In genomic region chr10:63434866-63435854, GRCh38 we compare ENCODE assay signal across 17 cellular contexts. TPM values are rescaled to one million over a fixed set of nuclear protein-coding genes. Genes with fewer than 3 reads are reported as not detected.
DNase-seq lines count a peak whose midpoint lies in the region; ATAC-seq and TF ChIP-seq lines count a peak whose summit lies in the region.
"Had no signal": no experiment of that assay in that cellular context is flagged by ENCODE, and none has a peak within 500 bp of the region (broad histone marks: within the 10 kb centered on the region; RNA-seq: fewer than 3 reads in every experiment).

No MANE protein-coding gene starts in this region.

- POLR2A ChIA-PET in activated CD4-positive, alpha-beta memory T cell treated with anti-CD3 and anti-CD28 coated beads, Interleukin-2, amount 10 ng/mL, durations not matched to agents 7 days and 5 days (lab: Charles Lee), result no interaction called here

- H3K27ac ChIP-seq in ACC112 (ENCODE audit: low read depth, low read length) (peak overlapping the region; percentile 13; the same call in 1 of the 2 replicates), GM23338 (ENCODE audit: low read depth) (peak overlapping the region; percentile 3; the same call in 1 of the 2 replicates), testis (no peak overlapping the region)
- H3K27ac ChIP-seq: brain microvascular endothelial cell had no signal

- peak overlapping the region; percentile 8 for H3K4me2 ChIP-seq in GM23338

- H3K27me3 Mint-ChIP-seq in GM23338 (ENCODE audit: insufficient read depth, low read depth, poor library complexity) (peaks cover 2% of the 10 kb centered on the region), nephron progenitor cell (ENCODE audit: low read depth, poor library complexity) (no peaks in the 10 kb centered on the region)
- no peaks in the 10 kb centered on the region for H3K27me3 Mint-ChIP-seq in activated CD4-positive, alpha-beta memory T cell treated with anti-CD3 and anti-CD28 coated beads, Interleukin-2, amount 10 ng/mL, durations not matched to agents 7 days and 5 days

- no peak overlapping the region for H3K4me3 Mint-ChIP-seq in GM23338
- H3K4me3 Mint-ChIP-seq in nephron progenitor cell, result no peak overlapping the region
- H3K4me3 Mint-ChIP-seq in activated CD4-positive, alpha-beta memory T cell treated with anti-CD3 and anti-CD28 coated beads, Interleukin-2, amount 10 ng/mL, durations not matched to agents 7 days and 5 days, result no peak overlapping the region

- H3K9me2 ChIP-seq in GM23338 (ENCODE audit: insufficient read depth), result no peaks in the 10 kb centered on the region

- H3K27ac Mint-ChIP-seq in GM23338 (peak overlapping the region; percentile 58), nephron progenitor cell (peak overlapping the region; percentile 66)
- no peak overlapping the region for H3K27ac Mint-ChIP-seq in activated CD4-positive, alpha-beta memory T cell treated with anti-CD3 and anti-CD28 coated beads, Interleukin-2, amount 10 ng/mL, durations not matched to agents 7 days and 5 days

- H3F3A ChIP-seq in GM23338 (replicated peaks; ENCODE audit: low read depth), result no peaks in the 10 kb centered on the region

- TF ChIP-seq POLR2A in testis (IDR thresholded peaks at IDR 0.05), result no peak

- CTCF ChIA-PET in activated CD4-positive, alpha-beta memory T cell treated with anti-CD3 and anti-CD28 coated beads, Interleukin-2, amount 10 ng/mL, durations not matched to agents 7 days and 5 days (lab: Charles Lee), result interaction anchor here (0.6 kb wide), 1 partner anchor 88 kb away, joined by 4 read pairs; no protein-coding TSS in a partner anchor

- ATAC-seq in GM23338, result no peak
- ATAC-seq: SK-N-SH treated with all-trans-retinoic acid at 6 μM for 48 hours had no signal

- intact Hi-C loops in testis (cut with DNase I; ENCODE audit: low total_unique reads), result no loop called here

- 0 out of 2 replicates have a peak, but pooled peaks cover 4% of the 10 kb centered on the region for H4K20me1 ChIP-seq in GM23338 (replicated peaks; ENCODE audit: insufficient read depth)

- no peaks in the 10 kb centered on the region for H3K27me3 ChIP-seq in ACC112 (ENCODE audit: insufficient read depth, low read length)
- H3K27me3 ChIP-seq in GM23338 (ENCODE audit: insufficient read depth), result no peaks in the 10 kb centered on the region
- H3K27me3 ChIP-seq in testis, result no peaks in the 10 kb centered on the region
- H3K27me3 ChIP-seq: brain microvascular endothelial cell, MG63 had no signal

- no peak for TF ChIP-seq CTCF in GM23338 (conservative IDR thresholded peaks at IDR 0.05; ENCODE audit: low read depth in 2 of 2)
- no peak for TF ChIP-seq CTCF in nephron progenitor cell (IDR thresholded peaks at IDR 0.05)
- no peak for TF ChIP-seq CTCF in testis (IDR thresholded peaks at IDR 0.05)

- no peaks in the 10 kb centered on the region for H3K9me3 Mint-ChIP-seq in GM23338
- H3K9me3 Mint-ChIP-seq in nephron progenitor cell, result peaks cover 10% of the 10 kb centered on the region
- H3K9me3 Mint-ChIP-seq in activated CD4-positive, alpha-beta memory T cell treated with anti-CD3 and anti-CD28 coated beads, Interleukin-2, amount 10 ng/mL, durations not matched to agents 7 days and 5 days, result peaks cover 5% of the 10 kb centered on the region

- H3K36me3 ChIP-seq in ACC112 (ENCODE audit: insufficient read depth, low read length) (peaks cover 7% of the 10 kb centered on the region; the same call in 1 of the 2 replicates), GM23338 (ENCODE audit: insufficient read depth) (no peaks in the 10 kb centered on the region), testis (ENCODE audit: low read depth, missing control alignments) (no peaks in the 10 kb centered on the region)
- H3K36me3 ChIP-seq: brain microvascular endothelial cell, MG63 had no signal

- H2AFZ ChIP-seq in ACC112 (ENCODE audit: low read length, unreplicated experiment) (no peak overlapping the region), GM23338 (no peak overlapping the region)

- DNase-seq in GM23338 (ENCODE audit: low spot score), result no peak
- peak; percentile 53 for DNase-seq in dermis blood vessel endothelial cell
- no peak for DNase-seq in nephron progenitor cell
- DNase-seq in testis, result no peak
- DNase-seq in activated CD4-positive, alpha-beta memory T cell treated with anti-CD3 and anti-CD28 coated beads, Interleukin-2, amount 10 ng/mL, durations not matched to agents 7 days and 5 days, result no peak
- no peak for DNase-seq in pons (ENCODE audit: low spot score)
- DNase-seq: activated CD4-positive, alpha-beta T cell treated with anti-CD3 and anti-CD28 coated beads, Interleukin-2, amount 50 U/mL, for 1 hour; activated naive CD4-positive, alpha-beta T cell treated with anti-CD3 and anti-CD28 coated beads, Interleukin-2, amount 50 U/mL, for 16 hours; activated T-cell treated with anti-CD3 and anti-CD28 coated beads for 4 hours; brain microvascular endothelial cell; GDM1; H7; MG63; NCI-H1930; NCI-H524 had no signal

- H3K9me3 ChIP-seq in testis, result no peaks in the 10 kb centered on the region
- H3K9me3 ChIP-seq: MG63 had no signal

- H3K36me3 Mint-ChIP-seq in GM23338 (ENCODE audit: low read depth) (no peaks in the 10 kb centered on the region; the same call in 2 of the 3 replicates), nephron progenitor cell (ENCODE audit: low read depth) (peaks cover 25% of the 10 kb centered on the region)
- H3K36me3 Mint-ChIP-seq in activated CD4-positive, alpha-beta memory T cell treated with anti-CD3 and anti-CD28 coated beads, Interleukin-2, amount 10 ng/mL, durations not matched to agents 7 days and 5 days (ENCODE audit: low read depth), result peaks cover 16% of the 10 kb centered on the region

- H3K4me3 ChIP-seq in ACC112 (ENCODE audit: low read depth, low read length), result no peak overlapping the region
- H3K4me3 ChIP-seq in GM23338, result no peak overlapping the region
- no peak overlapping the region for H3K4me3 ChIP-seq in testis
- H3K4me3 ChIP-seq: MG63 had no signal

- H3K4me1 Mint-ChIP-seq in GM23338, result peaks cover 26% of the 10 kb centered on the region
- peaks cover 13% of the 10 kb centered on the region for H3K4me1 Mint-ChIP-seq in nephron progenitor cell
- H3K4me1 Mint-ChIP-seq in activated CD4-positive, alpha-beta memory T cell treated with anti-CD3 and anti-CD28 coated beads, Interleukin-2, amount 10 ng/mL, durations not matched to agents 7 days and 5 days, result peaks cover 11% of the 10 kb centered on the region

- H3K79me2 ChIP-seq in ACC112 (ENCODE audit: control insufficient read depth, insufficient read depth, low read length, unreplicated experiment) (peaks cover 86% of the 10 kb centered on the region), GM23338 (replicated peaks; ENCODE audit: insufficient read depth) (peaks cover 97% of the 10 kb centered on the region)

- 67 to 71% methylated on average over 13 of the region's 13 CpGs for WGBS in testis, 2 donors

- H3K4me1 ChIP-seq in ACC112 (ENCODE audit: control insufficient read depth, insufficient read depth, low read length, unreplicated experiment) (peaks cover 65% of the 10 kb centered on the region), GM23338 (ENCODE audit: insufficient read depth) (peaks cover 64% of the 10 kb centered on the region), testis (peaks cover 7% of the 10 kb centered on the region)

TF ChIP-seq in GM23338, 12 proteins besides CTCF, POLR2A, EP300 and RAD21 (continues in another document):
- TF ChIP-seq ZNF331 (CRISPR knock-in tag; IDR thresholded peaks at IDR 0.05; ENCODE audit: low read depth) (no peak), ZNF114 (CRISPR knock-in tag; IDR thresholded peaks at IDR 0.05) (no peak), ETS1 (IDR thresholded peaks at IDR 0.05) (no peak), POLR2AphosphoS5 (IDR thresholded peaks at IDR 0.05; ENCODE audit: low read depth) (no peak), NANOG (IDR thresholded peaks at IDR 0.05; ENCODE audit: borderline replicate concordance) (no peak), STAT1 (IDR thresholded peaks at IDR 0.05; ENCODE audit: unreplicated experiment) (no peak), EZH2 (IDR thresholded peaks at IDR 0.05; ENCODE audit: low read depth, unreplicated experiment) (no peak)

RNA-seq across cellular contexts. Expression of gene JMJD1C, which starts 30.6 kb away (rescaled TPM):
- total RNA-seq in GM23338 (2014; rRNA removed; shearing (Covaris generic)), result 405 and 435 TPM in 2 replicates
- polyA plus RNA-seq in GM23338 (2016; fragmentation: Nextera tagmentation; extraction: Ambion mirVana), result 272 and 333 TPM in 2 replicates
- 167 and 205 TPM in 2 replicates for total RNA-seq in dermis blood vessel endothelial cell
- total RNA-seq in testis, result 100 to 1,000 TPM in 1 of 2 donors, 10 to 100 TPM in 1; 94.6 to 111 TPM
- 29.7 TPM for polyA plus RNA-seq in testis (ENCODE audit: insufficient read depth, low read depth, low replicate concordance)
- total RNA-seq in activated CD4-positive, alpha-beta memory T cell treated with anti-CD3 and anti-CD28 coated beads, Interleukin-2, amount 10 ng/mL, durations not matched to agents 7 days and 5 days, result 10 to 100 TPM; 65.6 to 66.8 TPM

Comparison
In these comparisons a context has a peak if more than half of its experiments do, and no peak if none do; other contexts are left out.
1. H3K27ac ChIP-seq: peak in ACC112 (single experiment) and GM23338 (single experiment); none in testis (0 of 2).